ENCODE assay signal across 9 cellular contexts in genomic region chr7:128833148-128833938, GRCh38. TPM values are rescaled to one million over a fixed set of nuclear protein-coding genes. Genes with fewer than 3 reads are reported as not detected.
DNase-seq lines count a peak whose midpoint lies in the region; ATAC-seq, FAIRE-seq and TF ChIP-seq lines count a peak whose summit lies in the region.
"Had no signal": no experiment of that assay in that cellular context is flagged by ENCODE, and none has a peak within 500 bp of the region (broad histone marks: within the 10 kb centered on the region; RNA-seq: fewer than 3 reads in every experiment).

No MANE protein-coding gene starts in this region.

- H3K27ac ChIP-seq in angular gyrus (ENCODE audit: low read depth, low read length) = peak overlapping the region; percentile 97
- H3K27ac ChIP-seq in iPS-18a (ENCODE audit: low read length) = no peak overlapping the region
- H3K27ac ChIP-seq: right lobe of liver had no signal

- CTCF ChIA-PET in HEK293T (lab: Yijun Ruan, JAX) = interaction anchor here (0.9 to 3.2 kb wide), 2 partner anchors 8 to 27 kb away, joined by 3 to 15 read pairs; no protein-coding TSS in a partner anchor

- peak overlapping the region; percentile 64 for H3K4me3 ChIP-seq in iPS-18a (ENCODE audit: low read length)
- H3K4me3 ChIP-seq: right lobe of liver had no signal

- H3K9ac ChIP-seq in iPS-18a (ENCODE audit: low read length) = peak overlapping the region; percentile 28

- peaks cover 33% of the 10 kb centered on the region for H3K4me1 ChIP-seq in iPS-18a (ENCODE audit: control insufficient read depth, low read depth, low read length)

- POLR2A ChIA-PET in HEK293T (lab: Yijun Ruan, JAX) = interaction anchor here (0.6 to 3.0 kb wide), 6 partner anchors 10 to 93 kb away, joined by 3 to 32 read pairs (median 4); partner anchors contain the start of genes ATP6V1F and CCDC136

- no peaks in the 10 kb centered on the region for H3K36me3 ChIP-seq in iPS-18a (ENCODE audit: control insufficient read depth, low read depth, low read length)
- H3K36me3 ChIP-seq: right lobe of liver had no signal

- H3K9me3 ChIP-seq in iPS-18a (ENCODE audit: control insufficient read depth, low read depth, low read length) = no peaks in the 10 kb centered on the region
- H3K9me3 ChIP-seq: right lobe of liver had no signal

- peaks cover 33% of the 10 kb centered on the region for H3K27me3 ChIP-seq in iPS-18a (ENCODE audit: control insufficient read depth, insufficient read depth, low read length)

- no peak for ATAC-seq in GM21423 (IDR thresholded peaks at IDR 0.05; ENCODE audit: unreplicated experiment)

- no peak for FAIRE-seq in GM19239 (lab: Jason Lieb, UNC)

- DNase-seq in HT1080 (ENCODE audit: low read depth) (peak; percentile 73), smooth muscle cell of the brain vasculature (ENCODE audit: low read depth, low spot score) (peak; percentile 75), GM19239 (ENCODE audit: insufficient read length, low spot score) (no peak), DMS153 (lab: John Stamatoyannopoulos, UW) (no peak), HEK293T (ENCODE audit: extremely low spot score) (no peak)
- DNase-seq: right lobe of liver had no signal

TF ChIP-seq in HEK293T, 16 proteins besides CTCF, POLR2A, EP300 and RAD21:
- TF ChIP-seq L3MBTL2 (conservative IDR thresholded peaks at IDR 0.05) = no peak
- TF ChIP-seq ZNF384 (IDR thresholded peaks at IDR 0.05) = no peak
- TF ChIP-seq TARDBP (IDR thresholded peaks at IDR 0.05) = no peak
- no peak for TF ChIP-seq BHLHE40 (IDR thresholded peaks at IDR 0.05; ENCODE audit: borderline replicate concordance)
- TF ChIP-seq PKNOX1 (IDR thresholded peaks at IDR 0.05) = no peak
- no peak for TF ChIP-seq HDGF (IDR thresholded peaks at IDR 0.05; ENCODE audit: borderline replicate concordance)
- TF ChIP-seq LEF1 (IDR thresholded peaks at IDR 0.05; ENCODE audit: borderline replicate concordance) = no peak
- no peak for TF ChIP-seq ELF4 (IDR thresholded peaks at IDR 0.05)
- TF ChIP-seq FOXA1 (IDR thresholded peaks at IDR 0.05) = no peak

RNA-seq across cellular contexts. Expression of gene FLNC, which starts 3.1 kb away (rescaled TPM):
- 38.2 and 38.6 TPM in 2 replicates for total RNA-seq in HT1080 (2014; rRNA removed; shearing (Covaris generic))
- polyA plus RNA-seq in HT1080 (2015; cell fraction: cytosol; rRNA removed) = 6.4 and 6.6 TPM in 2 replicates
- polyA plus RNA-seq in HT1080 (2015; cell fraction: nucleus; rRNA removed) = 59.0 and 60.8 TPM in 2 replicates

RNA-seq across cellular contexts. Expression of gene ATP6V1F, which starts 29.3 kb away (rescaled TPM):
- 114 and 126 TPM in 2 replicates for total RNA-seq in HT1080 (2014; rRNA removed; shearing (Covaris generic))
- polyA plus RNA-seq in HT1080 (2015; cell fraction: cytosol; rRNA removed) = 102 and 111 TPM in 2 replicates
- 28.0 and 33.8 TPM in 2 replicates for polyA plus RNA-seq in HT1080 (2015; cell fraction: nucleus; rRNA removed)

RNA-seq across cellular contexts. Expression of gene CCDC136, which starts 41.6 kb away (rescaled TPM):
- 5.7 and 7.6 TPM in 2 replicates for total RNA-seq in HT1080 (2014; rRNA removed; shearing (Covaris generic))
- 3.1 and 4.7 TPM in 2 replicates for polyA plus RNA-seq in HT1080 (2015; cell fraction: cytosol; rRNA removed)
- 28.4 and 31.0 TPM in 2 replicates for polyA plus RNA-seq in HT1080 (2015; cell fraction: nucleus; rRNA removed)

RNA-seq across cellular contexts. Expression of gene OPN1SW, which starts 57.7 kb away (rescaled TPM):
- not detected in 2 replicates for total RNA-seq in HT1080 (2014; rRNA removed; shearing (Covaris generic))
- polyA plus RNA-seq in HT1080 (2015; cell fraction: cytosol; rRNA removed) = not detected in 2 replicates
- polyA plus RNA-seq in HT1080 (2015; cell fraction: nucleus; rRNA removed) = not detected in 2 replicates
- total RNA-seq: right lobe of liver had no signal

Comparison
In these comparisons a context has a peak if more than half of its experiments do, and no peak if none do; other contexts are left out.
1. DNase-seq: peak in HT1080 (single experiment) and smooth muscle cell of the brain vasculature (single experiment); none in GM19239 (single experiment), DMS153 (single experiment) and HEK293T (single experiment).